In genomic region chr21:44551290-44552015, GRCh38 we compare ENCODE assay signal across 19 cellular contexts. TPM values are rescaled to one million over a fixed set of nuclear protein-coding genes. Genes with fewer than 3 reads are reported as not detected.
DNase-seq lines count a peak whose midpoint lies in the region; ATAC-seq, FAIRE-seq and TF ChIP-seq lines count a peak whose summit lies in the region.
"Had no signal": no experiment of that assay in that cellular context is flagged by ENCODE, and none has a peak within 500 bp of the region (broad histone marks: within the 10 kb centered on the region; RNA-seq: fewer than 3 reads in every experiment).

KRTAP10-2 (minus strand) TSS chr21:44551505; CDS start chr21:44551458, 47 bp downstream.

- H3K14ac ChIP-seq in H1 (ENCODE audit: insufficient read length): no peak within 1 kb of the TSS

- peak within 1 kb of the TSS; percentile 72 for H2BK120ac ChIP-seq in H1 (replicated peaks; ENCODE audit: low read depth, low read length)

- DNase-seq in NCI-H1092 (lab: John Stamatoyannopoulos, UW): peak; percentile 27
- no peak for DNase-seq in NCI-H1092 treated with DMSO at 0.1 percent for 48 hours (lab: John Stamatoyannopoulos, UW)
- peak; percentile 31 for DNase-seq in H7
- DNase-seq in H1 (ENCODE audit: low read depth in 1 of 2, low spot score in 2 of 2): peak in 1 of 2 experiments; percentile 45
- no peak for DNase-seq in neural progenitor cell (ENCODE audit: low spot score)
- DNase-seq in GM19240 (ENCODE audit: insufficient read length, low spot score): no peak
- DNase-seq in amniotic stem cell (lab: John Stamatoyannopoulos, UW): no peak
- DNase-seq: activated CD4-positive, alpha-beta T cell treated with anti-CD3 and anti-CD28 coated beads, Interleukin-2, amount 10 ng/mL, durations not matched to agents 24 days and 14 days; CD8-positive, alpha-beta memory T cell; NCI-H446 treated with DMSO at 0.1 percent for 48 hours; T-helper 17 cell had no signal

- 86% methylated on average over 14 of the region's 18 CpGs; no CpG with 5 or more reads in 1 of the 2 experiments for WGBS in H1 (ENCODE audit: extremely low coverage in 1 of 2, insufficient coverage in 1 of 2, insufficient read length in 1 of 2, insufficient replicate concordance in 2 of 2, low coverage in 1 of 2, low lambda C conversion rate in 2 of 2, missing lambda C conversion rate in 1 of 2), 2 experiments

- H3K4me3 ChIP-seq in H7 (ENCODE audit: insufficient read depth, low read depth, low read length) (no peak within 1 kb of the TSS), H1 (ENCODE audit: extremely low read depth in 1 of 4, insufficient read depth in 2 of 4, low read depth in 3 of 4, low read length in 4 of 4) (no peak within 1 kb of the TSS), neural progenitor cell (no peak within 1 kb of the TSS)
- H3K4me3 ChIP-seq: cardiac muscle cell, smooth muscle cell, suprapubic skin had no signal

- H2BK5ac ChIP-seq in H1 (ENCODE audit: low read depth, low read length): peak within 1 kb of the TSS; percentile 66

- TF ChIP-seq EP300 in H1 (IDR thresholded peaks at IDR 0.05; ENCODE audit: borderline replicate concordance in 1 of 2, low read depth in 2 of 2, low read length in 2 of 2): no peak

- H3K4me1 ChIP-seq in H1 (replicated peaks in 1 of 4; ENCODE audit: control insufficient read depth in 3 of 4, insufficient read depth in 4 of 4, low read length in 3 of 4) (peaks cover 9 to 35% (median 17%) of the 10 kb centered on the region in 4 experiments), neural progenitor cell (peaks cover 24% of the 10 kb centered on the region)

- H3K4me1 Mint-ChIP-seq in neural progenitor cell: peaks cover 34% of the 10 kb centered on the region

- no peak within 1 kb of the TSS for H3K27ac ChIP-seq in H1 (ENCODE audit: low read depth, low read length)
- no peak within 1 kb of the TSS for H3K27ac ChIP-seq in neural progenitor cell
- H3K27ac ChIP-seq: suprapubic skin had no signal

- H3K23me2 ChIP-seq in H1 (ENCODE audit: low read depth, low read length): no peaks in the 10 kb centered on the region

- POLR2A ChIA-PET in H1 (lab: Charles Lee; ENCODE audit: partially characterized antibody): interaction anchor here (1.1 to 1.7 kb wide), 3 partner anchors 11 to 51 kb away, joined by 3 to 5 read pairs (median 3); no protein-coding TSS in a partner anchor

- peaks cover 4% of the 10 kb centered on the region for H3K27me3 Mint-ChIP-seq in neural progenitor cell (ENCODE audit: insufficient read depth, low read depth)
- H3K27me3 Mint-ChIP-seq: T-helper 17 cell had no signal

- H3K9ac ChIP-seq in H1 (replicated peaks in 1 of 4; ENCODE audit: extremely low read depth in 1 of 4, low read depth in 3 of 4, low read length in 3 of 4) (no peak within 1 kb of the TSS), neural progenitor cell (no peak within 1 kb of the TSS)

- H3K27ac Mint-ChIP-seq in neural progenitor cell: peak within 1 kb of the TSS; percentile 91
- H3K27ac Mint-ChIP-seq: activated CD4-positive, alpha-beta T cell treated with anti-CD3 and anti-CD28 coated beads, Interleukin-2, amount 10 ng/mL, durations not matched to agents 24 days and 14 days; T-helper 17 cell had no signal

- CTCF ChIA-PET in H1 (lab: Charles Lee; ENCODE audit: partially characterized antibody): interaction anchor here (0.8 to 1.4 kb wide), 3 partner anchors 159 to 242 kb away, joined by 3 to 4 read pairs (median 3); no protein-coding TSS in a partner anchor

- H3K79me1 ChIP-seq in H1 (ENCODE audit: low read depth, low read length): no peaks in the 10 kb centered on the region

- peaks cover 9% of the 10 kb centered on the region for H3F3A ChIP-seq in neural progenitor cell (ENCODE audit: low read depth)

- peak within 1 kb of the TSS; percentile 98 for H2BK12ac ChIP-seq in H1 (ENCODE audit: low read depth, low read length)

- peaks cover 14% of the 10 kb centered on the region for H3K9me3 Mint-ChIP-seq in neural progenitor cell

- H3K9me3 ChIP-seq in H1 (ENCODE audit: insufficient read depth in 2 of 2, low read depth in 1 of 2, low read length in 1 of 2): no peaks in the 10 kb centered on the region
- peaks cover 4% of the 10 kb centered on the region for H3K9me3 ChIP-seq in neural progenitor cell (ENCODE audit: low read depth)
- H3K9me3 ChIP-seq: suprapubic skin had no signal

- H4K91ac ChIP-seq in H1 (replicated peaks; ENCODE audit: insufficient read length, low read length): peak within 1 kb of the TSS; percentile 93

- peak within 1 kb of the TSS; percentile 83 for H3K18ac ChIP-seq in H1 (ENCODE audit: extremely low read depth, low read length)

- peak within 1 kb of the TSS; percentile 95 for H3K4ac ChIP-seq in H1 (replicated peaks; ENCODE audit: insufficient read length, low read depth, low read length)

- no peak for TF ChIP-seq POLR2A in H1 (IDR thresholded peaks at IDR 0.05; ENCODE audit: control extremely low read depth in 1 of 2, low read depth in 2 of 2, low read length in 2 of 2)

- peak within 1 kb of the TSS; percentile 37 for H3K4me3 Mint-ChIP-seq in neural progenitor cell
- H3K4me3 Mint-ChIP-seq: activated CD4-positive, alpha-beta T cell treated with anti-CD3 and anti-CD28 coated beads, Interleukin-2, amount 10 ng/mL, durations not matched to agents 24 days and 14 days; CD8-positive, alpha-beta memory T cell; T-helper 17 cell had no signal

- H3K36me3 ChIP-seq in H7 (replicated peaks; ENCODE audit: control insufficient read depth, insufficient read depth, low read length): no peaks in the 10 kb centered on the region
- no peaks in the 10 kb centered on the region for H3K36me3 ChIP-seq in H1 (ENCODE audit: control insufficient read depth in 2 of 4, insufficient read depth in 4 of 4, low read length in 3 of 4)
- H3K36me3 ChIP-seq in neural progenitor cell: no peaks in the 10 kb centered on the region
- H3K36me3 ChIP-seq: cardiac muscle cell, suprapubic skin had no signal

- no peak within 1 kb of the TSS for H3K56ac ChIP-seq in H1 (replicated peaks; ENCODE audit: insufficient read length, low read depth, low read length)

- no peaks in the 10 kb centered on the region for H3K79me2 ChIP-seq in H1 (ENCODE audit: control insufficient read depth in 1 of 2, insufficient read depth in 2 of 2, low read length in 2 of 2)
- no peaks in the 10 kb centered on the region for H3K79me2 ChIP-seq in neural progenitor cell (ENCODE audit: low read depth)

- peak within 1 kb of the TSS; percentile 71 for H4K8ac ChIP-seq in H1 (ENCODE audit: extremely low read depth, insufficient read depth, low read length)

- H3K36me3 Mint-ChIP-seq in neural progenitor cell: no peaks in the 10 kb centered on the region

- H3K4me2 ChIP-seq in H1 (ENCODE audit: insufficient read depth in 1 of 2, low read depth in 2 of 2, low read length in 2 of 2) (no peak within 1 kb of the TSS; a peak in 1 of 4 replicates), neural progenitor cell (no peak within 1 kb of the TSS)
- H3K4me2 ChIP-seq: smooth muscle cell had no signal

- FAIRE-seq in H1 (lab: Jason Lieb, UNC): no peak
- FAIRE-seq: A204.1 had no signal

- H3K23ac ChIP-seq in H1 (ENCODE audit: insufficient read length): no peak within 1 kb of the TSS

- peak within 1 kb of the TSS; percentile 98; the same call in 1 of the 2 replicates for H2BK15ac ChIP-seq in H1 (ENCODE audit: low read length)

- H4K20me1 ChIP-seq in H1 (replicated peaks in 1 of 2; ENCODE audit: control insufficient read depth in 1 of 2, insufficient read depth in 2 of 2, low read length in 2 of 2) (no peaks in the 10 kb centered on the region), neural progenitor cell (ENCODE audit: low read depth) (no peaks in the 10 kb centered on the region)

- TF ChIP-seq CTCF in H1 (IDR thresholded peaks at IDR 0.05; ENCODE audit: control extremely low read depth in 1 of 3, insufficient read depth in 1 of 3, low read depth in 1 of 3, low read length in 3 of 3) (no peak), neural progenitor cell (IDR thresholded peaks at IDR 0.05) (no peak)

- peak within 1 kb of the TSS; percentile 82; the same call in 1 of the 2 replicates for H2AK5ac ChIP-seq in H1 (ENCODE audit: low read depth, low read length)

- ATAC-seq in HG02610 (IDR thresholded peaks at IDR 0.05; ENCODE audit: unreplicated experiment): no peak
- ATAC-seq: T-helper 17 cell had no signal

- H2AFZ ChIP-seq in H1 (ENCODE audit: low read length) (no peak within 1 kb of the TSS), neural progenitor cell (replicated peaks) (no peak within 1 kb of the TSS)

- H4K5ac ChIP-seq in H1 (ENCODE audit: insufficient read length, low read depth, low read length): no peak within 1 kb of the TSS

- H3K27me3 ChIP-seq in H7 (ENCODE audit: control insufficient read depth, insufficient read depth, low read length): no peaks in the 10 kb centered on the region
- H3K27me3 ChIP-seq in H1 (replicated peaks in 1 of 4; ENCODE audit: control insufficient read depth in 3 of 4, extremely low read depth in 1 of 4, insufficient read depth in 3 of 4, low read length in 3 of 4): no peaks in the 10 kb centered on the region
- H3K27me3 ChIP-seq in neural progenitor cell: no peaks in the 10 kb centered on the region
- H3K27me3 ChIP-seq: cardiac muscle cell had no signal

- H2BK20ac ChIP-seq in H1 (ENCODE audit: low read length): peak within 1 kb of the TSS; percentile 99

- no peak for TF ChIP-seq RAD21 in H1 (IDR thresholded peaks at IDR 0.05 in 1 of 2, conservative IDR thresholded peaks at IDR 0.05 in 1 of 2; ENCODE audit: low read depth in 2 of 2, low read length in 2 of 2)

TF ChIP-seq in H1, 55 proteins besides CTCF, POLR2A, EP300 and RAD21:
- no peak for TF ChIP-seq NRF1 (IDR thresholded peaks at IDR 0.05; ENCODE audit: low read depth, low read length)
- no peak for TF ChIP-seq POLR2AphosphoS5 (IDR thresholded peaks at IDR 0.05; ENCODE audit: low read depth, low read length)
- TF ChIP-seq TAF1 (IDR thresholded peaks at IDR 0.05; ENCODE audit: low read depth, low read length): no peak
- no peak for TF ChIP-seq E2F6 (IDR thresholded peaks at IDR 0.05)

RNA-seq across cellular contexts. Expression of gene KRTAP10-2, which starts in this region (rescaled TPM):
- not detected in 2 replicates for total RNA-seq in H7 (2014; rRNA removed; shearing (Covaris generic))
- total RNA-seq in H1 (2021; fragmentation: NEBNext Ultra II Directional; extraction: Animal tissue kit (Norgen Biotek cat#: 25700)): not detected in 2 replicates
- 0.06 and 0.11 TPM in 2 replicates for polyA plus RNA-seq in H1 (2011; rRNA removed)
- polyA plus RNA-seq in H1 (2011; cell fraction: cytosol; rRNA removed): not detected
- polyA plus RNA-seq in H1 (2011; cell fraction: nucleus; rRNA removed): 0.13 TPM
- 0.16 TPM in 1 of 4 replicates, not detected in the others for polyA plus RNA-seq in H1 (2012, experiment 1 of 2)
- polyA plus RNA-seq in H1 (2012, experiment 2 of 2): not detected
- not detected for polyA plus RNA-seq in H1 (2013, experiment 1 of 2)
- not detected for polyA plus RNA-seq in H1 (2013, experiment 2 of 2)
- 0.38 and 0.51 TPM in 2 replicates for polyA minus RNA-seq in H1 (2011; rRNA and poly(A)+ RNA removed)
- polyA minus RNA-seq in H1 (2011; cell fraction: cytosol; rRNA and poly(A)+ RNA removed): not detected
- not detected for polyA minus RNA-seq in H1 (2011; cell fraction: nucleus; rRNA and poly(A)+ RNA removed)
- not detected in 2 replicates for total RNA-seq in neural progenitor cell (ENCODE audit: low replicate concordance)
- total RNA-seq: activated CD4-positive, alpha-beta T cell treated with anti-CD3 and anti-CD28 coated beads, Interleukin-2, amount 10 ng/mL, durations not matched to agents 24 days and 14 days; cardiac muscle cell; CD8-positive, alpha-beta memory T cell; glomerular endothelial cell; kidney epithelial cell; smooth muscle cell; T-helper 17 cell had no signal
- polyA plus RNA-seq: CD8-positive, alpha-beta memory T cell; neural cell; smooth muscle cell had no signal

Comparison
In these comparisons a context has a peak if more than half of its experiments do, and no peak if none do; other contexts are left out.
1. Peak in DNase-seq in H7; RNA of the gene not detected or under 1 TPM.